In genomic region chr7:153948055-153948454, GRCh38 we compare ENCODE assay signal across 18 cellular contexts.
"Had no signal": no experiment of that assay in that cellular context is flagged by ENCODE, and none has a peak within 500 bp of the region (broad histone marks: within the 10 kb centered on the region; RNA-seq: fewer than 3 reads in every experiment).

No MANE protein-coding gene starts in this region.

- DNase-seq: activated CD4-positive, alpha-beta memory T cell treated with anti-CD3 and anti-CD28 coated beads, Interleukin-2, amount 10 ng/mL, durations not matched to agents 7 days and 5 days; activated CD4-positive, alpha-beta T cell treated with anti-CD3 and anti-CD28 coated beads for 48 hours; activated CD4-positive, CD25-positive, alpha-beta regulatory T cell; activated naive CD4-positive, alpha-beta T cell treated with Interleukin-2 at 50 U/mL for 16 hours; activated naive CD8-positive, alpha-beta T cell treated with anti-CD3 and anti-CD28 coated beads, Interleukin-2, amount 10 ng/mL, durations not matched to agents 7 days and 5 days; activated T-cell treated with anti-CD3 and anti-CD28 coated beads, Interleukin-2, amount 50 U/mL, for 24 hours; amygdala; effector CD8-positive, alpha-beta T cell; gastrocnemius medialis; head of caudate nucleus; lower lobe of right lung; natural killer cell; pancreas; stimulated activated CD4-positive, alpha-beta T cell treated with anti-CD3 and anti-CD28 coated beads, Interleukin-12 subunit alpha, Interleukin-12 subunit beta, amount 100 ng/mL, for 4 hours had no signal

- H3K4me3 ChIP-seq: cardiac muscle cell, gastrocnemius medialis, lower lobe of right lung, pancreas, suprapubic skin had no signal

- ATAC-seq: esophagus mucosa, gastrocnemius medialis, lower lobe of right lung, natural killer cell, pancreas had no signal

- H3K9me3 ChIP-seq: gastrocnemius medialis, lower lobe of right lung, neutrophil, pancreas, suprapubic skin had no signal

- H3K36me3 ChIP-seq: cardiac muscle cell, gastrocnemius medialis, lower lobe of right lung, neutrophil, pancreas, suprapubic skin had no signal

- H3K27ac ChIP-seq: cardiac muscle cell, gastrocnemius medialis, lower lobe of right lung, neutrophil, pancreas, suprapubic skin had no signal

- H3K4me1 ChIP-seq: gastrocnemius medialis, lower lobe of right lung, pancreas, suprapubic skin had no signal

- H3K27me3 ChIP-seq: cardiac muscle cell, gastrocnemius medialis, neutrophil, pancreas, suprapubic skin had no signal
